9 cellular contexts compared by ENCODE assay signal in the genomic region with DNA sequence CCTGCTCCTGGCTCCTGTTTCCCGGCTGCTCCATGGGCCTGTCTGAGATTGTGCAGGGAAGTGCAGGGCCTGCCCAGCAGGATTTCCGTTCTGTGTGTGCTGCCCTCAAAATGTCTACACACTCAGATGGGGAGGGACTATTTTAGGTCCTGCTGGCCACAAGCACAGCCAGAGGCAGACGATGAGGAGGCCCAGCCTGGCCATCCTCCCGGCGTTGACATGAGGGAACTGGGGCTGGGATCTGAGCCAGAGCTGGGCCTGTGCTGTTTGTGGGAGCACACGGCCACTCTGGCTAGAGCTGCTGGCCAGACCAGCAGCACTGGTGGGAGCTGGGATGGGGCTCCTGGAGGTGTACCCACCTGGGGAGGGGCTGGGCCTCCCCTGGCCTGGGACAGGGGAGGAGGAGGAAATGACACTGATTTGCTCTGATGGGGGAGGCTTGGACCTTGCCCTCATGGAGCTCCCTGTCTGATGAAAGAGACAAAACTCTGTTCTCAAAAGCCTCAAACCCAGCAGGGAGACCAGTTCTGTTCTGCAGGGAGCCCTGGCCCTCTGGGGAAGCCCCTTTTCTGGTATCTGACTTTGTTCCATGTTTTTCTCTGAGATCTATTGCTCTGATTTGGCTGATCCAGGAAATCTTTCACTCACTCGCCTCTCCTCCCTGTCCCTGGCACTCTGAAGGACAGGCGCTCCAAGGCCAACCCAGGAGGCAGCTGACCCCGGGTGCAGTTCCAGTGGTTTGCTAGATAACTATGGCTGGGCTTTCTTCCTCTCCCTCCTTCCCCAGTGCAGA.
A peak's percentile ranks its signal among the peaks of the same experiment; 100 is the strongest.
DNase-seq lines count a peak whose midpoint lies in the region; ATAC-seq, FAIRE-seq and TF ChIP-seq lines count a peak whose summit lies in the region.
"Had no signal": no experiment of that assay in that cellular context is flagged by ENCODE, and none has a peak within 500 bp of the region (broad histone marks: within the 10 kb centered on the region; RNA-seq: fewer than 3 reads in every experiment).

No MANE protein-coding gene starts in this region.

- peak in 3 of 56 donors; percentile 7 to 13 (median 11) for TF ChIP-seq CTCF in dorsolateral prefrontal cortex (IDR thresholded peaks at IDR 0.05 in 54 of 56, conservative IDR thresholded peaks at IDR 0.05 in 2 of 56; ENCODE audit: low read depth in 1 of 56, partially characterized antibody in 56 of 56)
- no peak for TF ChIP-seq CTCF in HepG2 (CRISPR knock-in tag; IDR thresholded peaks at IDR 0.05)
- no peak for TF ChIP-seq CTCF in nephron progenitor cell (IDR thresholded peaks at IDR 0.05)
- no peak for TF ChIP-seq CTCF in RWPE1 (conservative IDR thresholded peaks at IDR 0.05; ENCODE audit: low read depth)

- no TSS peak for BruUV-seq in HepG2 (replicated peaks; lab: Mats Ljungman, UMichigan)

- H3K9me3 ChIP-seq in HepG2 (ENCODE audit: low read length) = no peaks in the 10 kb centered on the region
- H3K9me3 ChIP-seq: HAP-1 had no signal

- no peak for TF ChIP-seq RAD21 in HepG2 (CRISPR knock-in tag; IDR thresholded peaks at IDR 0.05)

- peak overlapping the region; percentile 65 for H3K4me2 ChIP-seq in HepG2 (ENCODE audit: low read depth, low read length)

- TF ChIP-seq POLR2A in HepG2 (IDR thresholded peaks at IDR 0.05; ENCODE audit: insufficient read depth in 1 of 2, low read depth in 2 of 2, low read length in 2 of 2) = no peak

- H3K4me1 ChIP-seq in HepG2 (ENCODE audit: insufficient read depth, low read length) = peaks cover 27% of the 10 kb centered on the region
- H3K4me1 ChIP-seq: HAP-1 had no signal

- in situ Hi-C loops in HepG2 (cut with HindIII; ENCODE audit: extremely low pct_ligation_motif_present, low pct_unique_long_range_greater_than_20kb) = no loop called here

- H3K36me3 Mint-ChIP-seq in nephron progenitor cell (ENCODE audit: low read depth) = no peaks in the 10 kb centered on the region

- no peaks in the 10 kb centered on the region for H3K36me3 ChIP-seq in HepG2 (replicated peaks in 1 of 2; ENCODE audit: control insufficient read depth in 1 of 2, insufficient read depth in 2 of 2, low read length in 2 of 2)
- H3K36me3 ChIP-seq: HAP-1 had no signal

- H2AFZ ChIP-seq in HepG2 (ENCODE audit: low read length) = peak overlapping the region; percentile 45

- H3K9ac ChIP-seq in HepG2 (ENCODE audit: insufficient read depth, low read depth, low read length) = no peak overlapping the region

- peak; percentile 43 for FAIRE-seq in HepG2 (lab: Jason Lieb, UNC)

- H3K27me3 ChIP-seq in dorsolateral prefrontal cortex (no peaks in the 10 kb centered on the region), HepG2 (ENCODE audit: control insufficient read depth in 1 of 2, insufficient read depth in 2 of 2, low read length in 2 of 2) (no peaks in the 10 kb centered on the region; a peak in 1 of 5 replicates)

- no peak for TF ChIP-seq EP300 in HepG2 (IDR thresholded peaks at IDR 0.05; ENCODE audit: low read depth in 2 of 2, low read length in 2 of 2)
- no peak for TF ChIP-seq EP300 in HepG2 (CRISPR knock-in tag; IDR thresholded peaks at IDR 0.05; ENCODE audit: borderline replicate concordance)

- H3K79me2 ChIP-seq in HepG2 (ENCODE audit: insufficient read depth, low read length) = no peaks in the 10 kb centered on the region

- 22% methylated on average over 9 of the region's 9 CpGs for WGBS in HepG2 (ENCODE audit: low lambda C conversion rate)

- peaks cover 8% of the 10 kb centered on the region for H3K4me1 Mint-ChIP-seq in nephron progenitor cell

- CTCF ChIA-PET in HepG2 (lab: Yijun Ruan, JAX; ENCODE audit: low intra/inter-chr PET ratio, low total read pairs) = interaction anchor here (1.0 kb wide), 1 partner anchor 183 kb away, joined by 3 read pairs; no protein-coding TSS in a partner anchor
- CTCF ChIA-PET in RWPE1 (lab: Yijun Ruan, JAX) = no interaction called here

- peak; percentile 73 for ATAC-seq in HepG2
- ATAC-seq in HG02759 (IDR thresholded peaks at IDR 0.05; ENCODE audit: unreplicated experiment) = no peak

- no peaks in the 10 kb centered on the region for H3K9me3 Mint-ChIP-seq in nephron progenitor cell

- no peaks in the 10 kb centered on the region for H4K20me1 ChIP-seq in HepG2 (ENCODE audit: insufficient read depth, low read length)

- H3K4me3 ChIP-seq in dorsolateral prefrontal cortex = no peak overlapping the region
- H3K4me3 ChIP-seq in HepG2 (replicated peaks in 1 of 3; ENCODE audit: insufficient read depth in 1 of 3, low read depth in 2 of 3, low read length in 3 of 3) = peak overlapping the region in 1 of 3 experiments; percentile 27; a peak in 2 of 6 replicates
- H3K4me3 ChIP-seq: HAP-1 had no signal

- intact Hi-C loops in dorsolateral prefrontal cortex (cut with DNase I) = loop anchor here in 1 of 2 donors (5.0 kb wide), 1 partner anchor 77 kb away; no protein-coding TSS in a partner anchor
- intact Hi-C loops in HepG2 (cut with micrococcal nuclease; ENCODE audit: unreplicated experiment) = no loop called here

- H3K27ac ChIP-seq in dorsolateral prefrontal cortex = peak overlapping the region in 57 of 59 donors; percentile 18 to 85 (median 71)
- peak overlapping the region; percentile 13 for H3K27ac ChIP-seq in HepG2 (ENCODE audit: extremely low read length, insufficient read depth, low read length)
- H3K27ac ChIP-seq in RWPE1 = no peak overlapping the region

- H3K27ac Mint-ChIP-seq in nephron progenitor cell = no peak overlapping the region

- peaks cover 20% of the 10 kb centered on the region for H3K27me3 Mint-ChIP-seq in nephron progenitor cell (ENCODE audit: low read depth, poor library complexity)

- POLR2A ChIA-PET in HepG2 (lab: Yijun Ruan, JAX) = interaction anchor here (1.2 kb wide), 1 partner anchor 8 kb away, joined by 3 read pairs; no protein-coding TSS in a partner anchor
- POLR2A ChIA-PET in RWPE1 (lab: Yijun Ruan, JAX; ENCODE audit: low non-redundant PET) = no interaction called here

- DNase-seq in NCI-H446 (lab: John Stamatoyannopoulos, UW) (peak; percentile 13 to 70), dorsolateral prefrontal cortex (peak in 9 of 10 donors; percentile 58 to 94 (median 75)), HepG2 (ENCODE audit: low spot score) (peak; percentile 18), stromal cell of bone marrow (ENCODE audit: low read depth) (peak; percentile 51), nephron progenitor cell (no peak), kidney tubule cell (ENCODE audit: low spot score) (no peak), RWPE1 (ENCODE audit: low spot score) (no peak)

- H3K4me3 Mint-ChIP-seq in nephron progenitor cell = no peak overlapping the region

TF ChIP-seq in HepG2, 621 proteins besides CTCF, POLR2A, EP300 and RAD21 (continues in another document):
- TF ChIP-seq GATAD2A (CRISPR knock-in tag; IDR thresholded peaks at IDR 0.05) = peak; percentile 32; the same call in 1 of the 2 replicates
- TF ChIP-seq CEBPG (CRISPR knock-in tag; IDR thresholded peaks at IDR 0.05) = 0 out of 2 replicates have a peak, but pooled peaks have one; percentile 8
- TF ChIP-seq, protein P1, sequence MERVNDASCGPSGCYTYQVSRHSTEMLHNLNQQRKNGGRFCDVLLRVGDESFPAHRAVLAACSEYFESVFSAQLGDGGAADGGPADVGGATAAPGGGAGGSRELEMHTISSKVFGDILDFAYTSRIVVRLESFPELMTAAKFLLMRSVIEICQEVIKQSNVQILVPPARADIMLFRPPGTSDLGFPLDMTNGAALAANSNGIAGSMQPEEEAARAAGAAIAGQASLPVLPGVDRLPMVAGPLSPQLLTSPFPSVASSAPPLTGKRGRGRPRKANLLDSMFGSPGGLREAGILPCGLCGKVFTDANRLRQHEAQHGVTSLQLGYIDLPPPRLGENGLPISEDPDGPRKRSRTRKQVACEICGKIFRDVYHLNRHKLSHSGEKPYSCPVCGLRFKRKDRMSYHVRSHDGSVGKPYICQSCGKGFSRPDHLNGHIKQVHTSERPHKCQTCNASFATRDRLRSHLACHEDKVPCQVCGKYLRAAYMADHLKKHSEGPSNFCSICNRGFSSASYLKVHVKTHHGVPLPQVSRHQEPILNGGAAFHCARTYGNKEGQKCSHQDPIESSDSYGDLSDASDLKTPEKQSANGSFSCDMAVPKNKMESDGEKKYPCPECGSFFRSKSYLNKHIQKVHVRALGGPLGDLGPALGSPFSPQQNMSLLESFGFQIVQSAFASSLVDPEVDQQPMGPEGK (CRISPR knock-in tag; IDR thresholded peaks at IDR 0.05) = peak; percentile 79
- no peak for TF ChIP-seq ZNF7 (CRISPR knock-in tag; IDR thresholded peaks at IDR 0.05)
- no peak for TF ChIP-seq HNF1A (IDR thresholded peaks at IDR 0.05; ENCODE audit: low read depth)
- no peak for TF ChIP-seq HNF1A (CRISPR knock-in tag; IDR thresholded peaks at IDR 0.05; ENCODE audit: borderline replicate concordance)
- TF ChIP-seq ZNF225 (CRISPR knock-in tag; IDR thresholded peaks at IDR 0.05) = no peak
- no peak for TF ChIP-seq KMT2A (CRISPR knock-in tag; IDR thresholded peaks at IDR 0.05)

Comparison
In these comparisons a context has a peak if more than half of its experiments do, and no peak if none do; other contexts are left out.
1. DNase-seq: peak in NCI-H446 (2 of 2), dorsolateral prefrontal cortex (9 of 10), HepG2 (single experiment) and stromal cell of bone marrow (single experiment); none in nephron progenitor cell (single experiment), kidney tubule cell (single experiment) and RWPE1 (single experiment).